ENCODE assay signal across 12 cellular contexts in genomic region chr17:50267074-50267841, GRCh38. TPM values are rescaled to one million over a fixed set of nuclear protein-coding genes. Genes with fewer than 3 reads are reported as not detected.
A peak's percentile ranks its signal among the peaks of the same experiment; 100 is the strongest.
DNase-seq lines count a peak whose midpoint lies in the region; ATAC-seq, FAIRE-seq and TF ChIP-seq lines count a peak whose summit lies in the region.
"Had no signal": no experiment of that assay in that cellular context is flagged by ENCODE, and none has a peak within 500 bp of the region (broad histone marks: within the 10 kb centered on the region; RNA-seq: fewer than 3 reads in every experiment).

No MANE protein-coding gene starts in this region.

- H3K9ac ChIP-seq in HepG2 (ENCODE audit: insufficient read depth, low read depth, low read length), result no peak overlapping the region

- H3K9me3 ChIP-seq in HepG2 (ENCODE audit: low read length) (no peaks in the 10 kb centered on the region), tibial nerve (no peaks in the 10 kb centered on the region)

- ATAC-seq in HepG2 (no peak), HG02973 (IDR thresholded peaks at IDR 0.05; ENCODE audit: unreplicated experiment) (no peak)

- TF ChIP-seq CTCF in astrocyte of the cerebellum (IDR thresholded peaks at IDR 0.05; ENCODE audit: low read depth, low read length, missing control alignments), result no peak
- no peak for TF ChIP-seq CTCF in HepG2 (CRISPR knock-in tag; IDR thresholded peaks at IDR 0.05)
- no peak for TF ChIP-seq CTCF in tibial nerve (IDR thresholded peaks at IDR 0.05)

- intact Hi-C loops in HepG2 (cut with micrococcal nuclease; ENCODE audit: unreplicated experiment), result no loop called here
- intact Hi-C loops in posterior vena cava (cut with DNase I), result no loop called here

- POLR2A ChIA-PET in HepG2 (lab: Yijun Ruan, JAX), result no interaction called here

- in situ Hi-C loops in astrocyte of the cerebellum (cut with HindIII; ENCODE audit: low sequenced_read_pairs) (loop anchor here (5.0 kb wide), 1 partner anchor 65 kb away; the partner anchor contains the start of gene COL1A1), HepG2 (cut with HindIII; ENCODE audit: extremely low pct_ligation_motif_present, low pct_unique_long_range_greater_than_20kb) (no loop called here), G401 (cut with HindIII; ENCODE audit: low sequenced_read_pairs) (no loop called here)

- no peak overlapping the region for H3K4me3 ChIP-seq in H7 (ENCODE audit: insufficient read depth, low read depth, low read length)
- peak overlapping the region; percentile 18 for H3K4me3 ChIP-seq in astrocyte of the cerebellum (ENCODE audit: low read depth, low read length)
- no peak overlapping the region for H3K4me3 ChIP-seq in HepG2 (replicated peaks in 1 of 3; ENCODE audit: insufficient read depth in 1 of 3, low read depth in 2 of 3, low read length in 3 of 3)
- H3K4me3 ChIP-seq in tibial nerve, result no peak overlapping the region

- no peaks in the 10 kb centered on the region; the same call in 1 of the 2 replicates for H3K27me3 ChIP-seq in H7 (ENCODE audit: control insufficient read depth, insufficient read depth, low read length)
- peaks cover 13 to 77% of the 10 kb centered on the region in 2 experiments for H3K27me3 ChIP-seq in HepG2 (ENCODE audit: control insufficient read depth in 1 of 2, insufficient read depth in 2 of 2, low read length in 2 of 2)
- H3K27me3 ChIP-seq in tibial nerve, result no peaks in the 10 kb centered on the region

- H3K79me2 ChIP-seq in HepG2 (ENCODE audit: insufficient read depth, low read length), result no peaks in the 10 kb centered on the region

- H3K36me3 ChIP-seq in H7 (replicated peaks; ENCODE audit: control insufficient read depth, insufficient read depth, low read length), result no peaks in the 10 kb centered on the region
- H3K36me3 ChIP-seq in HepG2 (replicated peaks in 1 of 2; ENCODE audit: control insufficient read depth in 1 of 2, insufficient read depth in 2 of 2, low read length in 2 of 2), result no peaks in the 10 kb centered on the region
- H3K36me3 ChIP-seq in tibial nerve, result no peaks in the 10 kb centered on the region

- CTCF ChIA-PET in HepG2 (lab: Yijun Ruan, JAX; ENCODE audit: low intra/inter-chr PET ratio, low total read pairs), result no interaction called here

- TF ChIP-seq POLR2A in HepG2 (IDR thresholded peaks at IDR 0.05; ENCODE audit: insufficient read depth in 1 of 2, low read depth in 2 of 2, low read length in 2 of 2), result no peak
- no peak for TF ChIP-seq POLR2A in tibial nerve (IDR thresholded peaks at IDR 0.05)

- no peak overlapping the region for H2AFZ ChIP-seq in HepG2 (ENCODE audit: low read length)

- no peak for FAIRE-seq in HepG2 (lab: Jason Lieb, UNC)

- WGBS in HepG2 (ENCODE audit: low lambda C conversion rate), result 32% methylated on average over 10 of the region's 10 CpGs
- WGBS in tibial nerve, 2 donors, result 32 to 33% methylated on average over 9 to 10 of the region's 10 CpGs

- H4K20me1 ChIP-seq in HepG2 (ENCODE audit: insufficient read depth, low read length), result no peaks in the 10 kb centered on the region

- TF ChIP-seq RAD21 in HepG2 (CRISPR knock-in tag; IDR thresholded peaks at IDR 0.05), result no peak

- H3K27ac ChIP-seq in HepG2 (ENCODE audit: extremely low read length, insufficient read depth, low read length) (no peak overlapping the region), tibial nerve (peak overlapping the region; percentile 3 to 92 (median 79))

- BruUV-seq in HepG2 (replicated peaks; lab: Mats Ljungman, UMichigan), result no TSS peak

- no peak overlapping the region for H3K4me2 ChIP-seq in HepG2 (ENCODE audit: low read depth, low read length)

- DNase-seq in H7, result peak; percentile 27
- no peak for DNase-seq in astrocyte of the cerebellum (ENCODE audit: low read depth)
- DNase-seq in HepG2 (ENCODE audit: low spot score), result no peak
- DNase-seq in tibial nerve (ENCODE audit: low spot score in 2 of 2), result no peak
- no peak for DNase-seq in posterior vena cava (ENCODE audit: low spot score)
- no peak for DNase-seq in NCI-H748 (lab: John Stamatoyannopoulos, UW; ENCODE audit: unreplicated experiment)
- DNase-seq in G401 (ENCODE audit: low spot score), result no peak
- DNase-seq: activated CD4-positive, CD25-positive, alpha-beta regulatory T cell; activated naive CD4-positive, alpha-beta T cell; DND-41; immature natural killer cell had no signal

- TF ChIP-seq EP300 in HepG2 (IDR thresholded peaks at IDR 0.05; ENCODE audit: low read depth in 2 of 2, low read length in 2 of 2), result no peak
- no peak for TF ChIP-seq EP300 in HepG2 (CRISPR knock-in tag; IDR thresholded peaks at IDR 0.05; ENCODE audit: borderline replicate concordance)
- no peak for TF ChIP-seq EP300 in tibial nerve (IDR thresholded peaks at IDR 0.05)

- peaks cover 17% of the 10 kb centered on the region; the same call in 1 of the 2 replicates for H3K4me1 ChIP-seq in HepG2 (ENCODE audit: insufficient read depth, low read length)
- peaks cover 0 to 92% (median 33%) of the 10 kb centered on the region in 4 donors for H3K4me1 ChIP-seq in tibial nerve

TF ChIP-seq in HepG2, 621 proteins besides CTCF, POLR2A, EP300 and RAD21:
- TF ChIP-seq GLMP (CRISPR knock-in tag; IDR thresholded peaks at IDR 0.05; ENCODE audit: borderline replicate concordance) (no peak), MNT (IDR thresholded peaks at IDR 0.05) (peak; percentile 94)
TF ChIP-seq in HepG2: peak in this region for 1.

RNA-seq across cellular contexts. Expression of gene TMEM92, which starts 7.0 kb away (rescaled TPM):
- total RNA-seq in H7 (2014; rRNA removed; shearing (Covaris generic)), result 7.3 and 7.5 TPM in 2 replicates
- total RNA-seq in HepG2 (2016; rRNA removed; fragmentation: Illumina TruSeq; extraction: Trizol) (not detected in 2 replicates), tibial nerve (under 1 TPM in 2 of 4 donors, not detected in 2; 0.44 to 0.59 TPM), posterior vena cava (under 1 TPM; 0.33 to 0.60 TPM)
- not detected in 2 replicates for total RNA-seq in HepG2 (2016; cell fraction: cytosol; rRNA removed; fragmentation: Illumina TruSeq; extraction: Trizol; ENCODE audit: low read depth)
- not detected in 2 replicates for total RNA-seq in HepG2 (2016; cell fraction: insoluble cytoplasmic fraction; rRNA removed; fragmentation: Illumina TruSeq; extraction: Trizol)
- 0.14 TPM in 1 of 2 replicates, not detected in the other for total RNA-seq in HepG2 (2016; cell fraction: membrane; rRNA removed; fragmentation: Illumina TruSeq; extraction: Trizol)
- total RNA-seq in HepG2 (2016; cell fraction: nucleus; rRNA removed; fragmentation: Illumina TruSeq; extraction: Trizol), result not detected in 2 replicates
- polyA plus RNA-seq in HepG2 (2011; rRNA removed), result 0.07 and 0.10 TPM in 2 replicates
- 0.25 and 0.47 TPM in 2 replicates for polyA plus RNA-seq in HepG2 (2011; cell fraction: cytosol; rRNA removed)
- polyA plus RNA-seq in HepG2 (2011; cell fraction: nucleus; rRNA removed), result 0.07 and 0.08 TPM in 2 replicates
- 0.11 and 0.31 TPM in 2 replicates for polyA plus RNA-seq in HepG2 (2012)
- polyA plus RNA-seq in HepG2 (2016; cell fraction: cytosol; fragmentation: Illumina TruSeq; extraction: Trizol; ENCODE audit: low read depth), result 0.05 and 0.06 TPM in 2 replicates
- not detected in 2 replicates for polyA plus RNA-seq in HepG2 (2016; cell fraction: insoluble cytoplasmic fraction; fragmentation: Illumina TruSeq; extraction: Trizol; ENCODE audit: low read depth)
- 0.23 TPM in 1 of 2 replicates, not detected in the other for polyA plus RNA-seq in HepG2 (2016; cell fraction: membrane; fragmentation: Illumina TruSeq; extraction: Trizol; ENCODE audit: low read depth)
- polyA plus RNA-seq in HepG2 (2016; cell fraction: nucleus; fragmentation: Illumina TruSeq; extraction: Trizol; ENCODE audit: insufficient read depth, low read depth), result not detected in 2 replicates
- 0.32 and 15.1 TPM in 2 replicates for polyA minus RNA-seq in HepG2 (2011; rRNA and poly(A)+ RNA removed; ENCODE audit: low replicate concordance)
- polyA minus RNA-seq in HepG2 (2011; cell fraction: cytosol; rRNA and poly(A)+ RNA removed), result not detected in 2 replicates
- not detected in 2 replicates for polyA minus RNA-seq in HepG2 (2011; cell fraction: nucleus; rRNA and poly(A)+ RNA removed)
- 1.2 and 4.2 TPM in 2 replicates for total RNA-seq in G401 (2014; rRNA removed; shearing (Covaris generic))
- polyA plus RNA-seq: immature natural killer cell had no signal
